In the genomic region with DNA sequence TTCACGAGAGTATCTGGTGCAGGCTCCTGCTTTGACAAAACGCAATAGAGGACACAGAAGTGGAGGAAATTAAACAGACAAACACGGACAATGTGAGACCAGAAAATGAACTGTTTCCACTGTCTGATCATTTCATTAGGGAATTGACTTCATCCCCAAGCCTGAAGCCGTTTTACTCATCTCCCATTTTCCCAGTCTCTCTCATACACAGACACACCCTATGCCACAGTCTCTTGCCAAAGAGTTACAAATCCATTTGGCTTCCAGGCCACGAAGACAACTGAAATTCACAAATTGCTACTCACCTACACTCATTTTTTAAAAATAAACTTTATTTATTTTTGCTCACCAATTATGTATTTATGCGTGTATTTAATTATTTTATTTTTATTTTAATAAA, we compare ENCODE assay signal across 27 cellular contexts.
DNase-seq lines count a peak whose midpoint lies in the region; ATAC-seq and TF ChIP-seq lines count a peak whose summit lies in the region.
"Had no signal": no experiment of that assay in that cellular context is flagged by ENCODE, and none has a peak within 500 bp of the region (broad histone marks: within the 10 kb centered on the region; RNA-seq: fewer than 3 reads in every experiment).

No MANE protein-coding gene starts in this region.

- TF ChIP-seq CTCF in WTC11 (IDR thresholded peaks at IDR 0.05), result no peak
- no peak for TF ChIP-seq CTCF in fibroblast of the aortic adventitia (IDR thresholded peaks at IDR 0.05; ENCODE audit: insufficient read depth, low read length)

- H3K27me3 Mint-ChIP-seq in WTC11 (ENCODE audit: low read depth), result peaks cover 3% of the 10 kb centered on the region; the same call in 1 of the 2 replicates
- H3K27me3 Mint-ChIP-seq: activated CD4-positive, alpha-beta memory T cell treated with anti-CD3 and anti-CD28 coated beads, Interleukin-2, amount 10 ng/mL, durations not matched to agents 7 days and 5 days; stimulated activated memory B cell treated with anti-CD40 and anti-IgM and Interleukin-4, amounts not matched to agents 10 μg/mL and 1 μg/mL and 100 μg/mL, for 72 hours; type B pancreatic cell had no signal

- ATAC-seq in WTC11, result no peak
- no peak for ATAC-seq in GM19463 (IDR thresholded peaks at IDR 0.05; ENCODE audit: unreplicated experiment)
- ATAC-seq: foreskin keratinocyte; K562; lower lobe of right lung; natural killer cell; stimulated activated memory B cell treated with anti-CD40 and anti-IgM and Interleukin-4, amounts not matched to agents 10 μg/mL and 1 μg/mL and 100 μg/mL, for 72 hours; T-helper 17 cell had no signal

- no peaks in the 10 kb centered on the region for H3K4me1 Mint-ChIP-seq in WTC11
- H3K4me1 Mint-ChIP-seq: activated CD4-positive, alpha-beta memory T cell treated with anti-CD3 and anti-CD28 coated beads, Interleukin-2, amount 10 ng/mL, durations not matched to agents 7 days and 5 days; CD14-positive monocyte; natural killer cell; stimulated activated memory B cell treated with anti-CD40 and anti-IgM and Interleukin-4, amounts not matched to agents 10 μg/mL and 1 μg/mL and 100 μg/mL, for 72 hours; T-helper 17 cell had no signal

- H3K9me3 Mint-ChIP-seq in WTC11, result peaks cover 70% of the 10 kb centered on the region

- H3K27ac Mint-ChIP-seq in WTC11, result no peak overlapping the region
- H3K27ac Mint-ChIP-seq: activated CD4-positive, alpha-beta memory T cell treated with anti-CD3 and anti-CD28 coated beads, Interleukin-2, amount 10 ng/mL, durations not matched to agents 7 days and 5 days; CD14-positive monocyte; natural killer cell; stimulated activated memory B cell treated with anti-CD40 and anti-IgM and Interleukin-4, amounts not matched to agents 10 μg/mL and 1 μg/mL and 100 μg/mL, for 72 hours; T-helper 17 cell; type B pancreatic cell had no signal

- POLR2A ChIA-PET in WTC11 (lab: Charles Lee), result no interaction called here

- CTCF ChIA-PET in WTC11 (lab: Charles Lee), result no interaction called here

- H3K4me3 ChIP-seq in fibroblast of the aortic adventitia (ENCODE audit: low read depth, low read length), result no peak overlapping the region
- H3K4me3 ChIP-seq: K562, lower lobe of right lung, psoas muscle had no signal

- peak; percentile 35 for DNase-seq in GM04503 (ENCODE audit: low read depth)
- DNase-seq in WTC11 (ENCODE audit: low spot score), result no peak
- DNase-seq in fibroblast of the aortic adventitia (ENCODE audit: low read depth), result peak; percentile 74
- peak; percentile 74 for DNase-seq in stromal cell of bone marrow (ENCODE audit: low read depth)
- no peak for DNase-seq in NOMO-1 (lab: John Stamatoyannopoulos, UW; ENCODE audit: unreplicated experiment in 2 of 2)
- DNase-seq in activated CD4-positive, alpha-beta T cell treated with anti-CD3 and anti-CD28 coated beads for 4 hours, result no peak
- DNase-seq: activated CD4-positive, alpha-beta memory T cell treated with anti-CD3 and anti-CD28 coated beads, Interleukin-2, amount 10 ng/mL, durations not matched to agents 7 days and 5 days; activated CD4-positive, alpha-beta T cell treated with anti-CD3 and anti-CD28 coated beads for 1 hour; activated CD8-positive, alpha-beta memory T cell treated with anti-CD3 and anti-CD28 coated beads, Interleukin-2, amount 50 U/mL, for 4 hours; activated naive CD4-positive, alpha-beta T cell treated with Interleukin-2 at 50 U/mL for 16 hours; brain microvascular endothelial cell; Caco-2; lower lobe of right lung; natural killer cell; NCI-H1092 treated with DMSO at 0.1 percent for 48 hours; NCI-H187 treated with DMSO at 0.1 percent for 48 hours; NCI-H2171; occipital lobe; psoas muscle; substantia nigra; T-helper 17 cell had no signal

- H3K36me3 Mint-ChIP-seq in WTC11, result peaks cover 51% of the 10 kb centered on the region
- H3K36me3 Mint-ChIP-seq: CD14-positive monocyte; natural killer cell; stimulated activated memory B cell treated with anti-CD40 and anti-IgM and Interleukin-4, amounts not matched to agents 10 μg/mL and 1 μg/mL and 100 μg/mL, for 72 hours; type B pancreatic cell had no signal

- H3K4me3 Mint-ChIP-seq in WTC11, result no peak overlapping the region
- H3K4me3 Mint-ChIP-seq: activated CD4-positive, alpha-beta memory T cell treated with anti-CD3 and anti-CD28 coated beads, Interleukin-2, amount 10 ng/mL, durations not matched to agents 7 days and 5 days; CD14-positive monocyte; natural killer cell; stimulated activated memory B cell treated with anti-CD40 and anti-IgM and Interleukin-4, amounts not matched to agents 10 μg/mL and 1 μg/mL and 100 μg/mL, for 72 hours; T-helper 17 cell; type B pancreatic cell had no signal

TF ChIP-seq in WTC11, 78 proteins besides CTCF, POLR2A, EP300 and RAD21:
- TF ChIP-seq, protein P1, sequence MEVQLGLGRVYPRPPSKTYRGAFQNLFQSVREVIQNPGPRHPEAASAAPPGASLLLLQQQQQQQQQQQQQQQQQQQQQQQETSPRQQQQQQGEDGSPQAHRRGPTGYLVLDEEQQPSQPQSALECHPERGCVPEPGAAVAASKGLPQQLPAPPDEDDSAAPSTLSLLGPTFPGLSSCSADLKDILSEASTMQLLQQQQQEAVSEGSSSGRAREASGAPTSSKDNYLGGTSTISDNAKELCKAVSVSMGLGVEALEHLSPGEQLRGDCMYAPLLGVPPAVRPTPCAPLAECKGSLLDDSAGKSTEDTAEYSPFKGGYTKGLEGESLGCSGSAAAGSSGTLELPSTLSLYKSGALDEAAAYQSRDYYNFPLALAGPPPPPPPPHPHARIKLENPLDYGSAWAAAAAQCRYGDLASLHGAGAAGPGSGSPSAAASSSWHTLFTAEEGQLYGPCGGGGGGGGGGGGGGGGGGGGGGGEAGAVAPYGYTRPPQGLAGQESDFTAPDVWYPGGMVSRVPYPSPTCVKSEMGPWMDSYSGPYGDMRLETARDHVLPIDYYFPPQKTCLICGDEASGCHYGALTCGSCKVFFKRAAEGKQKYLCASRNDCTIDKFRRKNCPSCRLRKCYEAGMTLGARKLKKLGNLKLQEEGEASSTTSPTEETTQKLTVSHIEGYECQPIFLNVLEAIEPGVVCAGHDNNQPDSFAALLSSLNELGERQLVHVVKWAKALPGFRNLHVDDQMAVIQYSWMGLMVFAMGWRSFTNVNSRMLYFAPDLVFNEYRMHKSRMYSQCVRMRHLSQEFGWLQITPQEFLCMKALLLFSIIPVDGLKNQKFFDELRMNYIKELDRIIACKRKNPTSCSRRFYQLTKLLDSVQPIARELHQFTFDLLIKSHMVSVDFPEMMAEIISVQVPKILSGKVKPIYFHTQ (CRISPR knock-in tag; IDR thresholded peaks at IDR 0.05), result no peak
- no peak for TF ChIP-seq CBFB (CRISPR knock-in tag; IDR thresholded peaks at IDR 0.05; ENCODE audit: low read depth)
- TF ChIP-seq TP53 (CRISPR knock-in tag; IDR thresholded peaks at IDR 0.05), result no peak
- TF ChIP-seq, protein P2, sequence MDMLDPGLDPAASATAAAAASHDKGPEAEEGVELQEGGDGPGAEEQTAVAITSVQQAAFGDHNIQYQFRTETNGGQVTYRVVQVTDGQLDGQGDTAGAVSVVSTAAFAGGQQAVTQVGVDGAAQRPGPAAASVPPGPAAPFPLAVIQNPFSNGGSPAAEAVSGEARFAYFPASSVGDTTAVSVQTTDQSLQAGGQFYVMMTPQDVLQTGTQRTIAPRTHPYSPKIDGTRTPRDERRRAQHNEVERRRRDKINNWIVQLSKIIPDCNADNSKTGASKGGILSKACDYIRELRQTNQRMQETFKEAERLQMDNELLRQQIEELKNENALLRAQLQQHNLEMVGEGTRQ (CRISPR knock-in tag; IDR thresholded peaks at IDR 0.05), result no peak
- TF ChIP-seq SOX15 (CRISPR knock-in tag; IDR thresholded peaks at IDR 0.05), result no peak
- TF ChIP-seq ELF4 (CRISPR knock-in tag; IDR thresholded peaks at IDR 0.05; ENCODE audit: low read depth), result no peak
- TF ChIP-seq HMGA2 (CRISPR knock-in tag; IDR thresholded peaks at IDR 0.05), result peak; percentile 46; the same call in 1 of the 2 replicates

Comparison
In these comparisons a context has a peak if more than half of its experiments do, and no peak if none do; other contexts are left out.
1. DNase-seq: peak in GM04503 (single experiment), fibroblast of the aortic adventitia (single experiment) and stromal cell of bone marrow (single experiment); none in WTC11 (single experiment), NOMO-1 (0 of 2) and activated CD4-positive, alpha-beta T cell treated with anti-CD3 and anti-CD28 coated beads for 4 hours (0 of 2).